1 cellular context compared by ENCODE assay signal in genomic region chr6:16434885-16435284, GRCh38.
TF ChIP-seq lines count a peak whose summit lies in the region.

No MANE protein-coding gene starts in this region.

TF ChIP-seq in K562, 482 proteins besides CTCF, POLR2A, EP300 and RAD21 (continued from another document and continues in another):
- TF ChIP-seq ATF4 (CRISPR knock-in tag; IDR thresholded peaks at IDR 0.05) (peak; percentile 74), CEBPG (CRISPR knock-in tag; IDR thresholded peaks at IDR 0.05) (peak; percentile 76), CEBPG (tag; conservative IDR thresholded peaks at IDR 0.05 in 1 of 2, IDR thresholded peaks at IDR 0.05 in 1 of 2) (peak; percentile 86 to 93), ETV5 (CRISPR knock-in tag; IDR thresholded peaks at IDR 0.05; ENCODE audit: low read depth) (no peak), HOXB6 (CRISPR knock-in tag; IDR thresholded peaks at IDR 0.05; ENCODE audit: borderline replicate concordance) (no peak), ZNF592 (IDR thresholded peaks at IDR 0.05) (no peak), BRF1 (IDR thresholded peaks at IDR 0.05; ENCODE audit: borderline replicate concordance, extremely low read depth, insufficient read length) (no peak), POLR2H (tag; IDR thresholded peaks at IDR 0.05; ENCODE audit: low read depth) (peak; percentile 47; the same call in 1 of the 2 replicates), PTTG1 (tag; IDR thresholded peaks at IDR 0.05; ENCODE audit: low read depth) (0 out of 2 replicates have a peak, but pooled peaks have one; percentile 23), ZNF232 (CRISPR knock-in tag; IDR thresholded peaks at IDR 0.05) (no peak), ZEB2 (IDR thresholded peaks at IDR 0.05) (0 out of 2 replicates have a peak, but pooled peaks have one; percentile 39), JUND (IDR thresholded peaks at IDR 0.05; ENCODE audit: borderline replicate concordance, low read depth, low read length) (peak; percentile 24; the same call in 1 of the 2 replicates), JUND (tag; IDR thresholded peaks at IDR 0.05; ENCODE audit: borderline replicate concordance, low read depth, low read length) (no peak; the same call in 2 of the 3 replicates), RERE (CRISPR knock-in tag; IDR thresholded peaks at IDR 0.05; ENCODE audit: borderline replicate concordance) (no peak), RREB1 (CRISPR knock-in tag; IDR thresholded peaks at IDR 0.05) (0 out of 2 replicates have a peak, but pooled peaks have one; percentile 28), ATF3 (IDR thresholded peaks at IDR 0.05) (peak; percentile 82), ATF3 (CRISPR knock-in tag; conservative IDR thresholded peaks at IDR 0.05) (no peak), AFF1 (IDR thresholded peaks at IDR 0.05; ENCODE audit: low read depth in 1 of 2, partially characterized antibody in 2 of 2) (peak in 1 of 2 experiments; percentile 39), CTBP1 (IDR thresholded peaks at IDR 0.05; ENCODE audit: borderline replicate concordance) (peak; percentile 63; the same call in 1 of the 2 replicates), ZNF584 (CRISPR knock-in tag; IDR thresholded peaks at IDR 0.05; ENCODE audit: low read depth) (peak; percentile 76), ZNF175 (CRISPR knock-in tag; IDR thresholded peaks at IDR 0.05; ENCODE audit: low read depth) (peak; percentile 41; the same call in 1 of the 2 replicates), CEBPZ (IDR thresholded peaks at IDR 0.05; ENCODE audit: borderline replicate concordance, low read depth, low read length) (no peak), HCFC1 (IDR thresholded peaks at IDR 0.05; ENCODE audit: low read depth, low read length) (no peak), EHMT2 (IDR thresholded peaks at IDR 0.05) (peak; percentile 72; the same call in 1 of the 2 replicates), CXXC5 (CRISPR knock-in tag; IDR thresholded peaks at IDR 0.05) (peak; percentile 20; the same call in 1 of the 2 replicates), MYC (IDR thresholded peaks at IDR 0.05; ENCODE audit: low read depth, low read length) (0 out of 2 replicates have a peak, but pooled peaks have one; percentile 21), MYC (CRISPR knock-in tag; IDR thresholded peaks at IDR 0.05; ENCODE audit: borderline replicate concordance, low read depth) (no peak), MAFF (IDR thresholded peaks at IDR 0.05; ENCODE audit: low read length) (no peak), TEAD2 (tag; IDR thresholded peaks at IDR 0.05) (no peak)
